ENCODE assay signal across 7 cellular contexts in genomic region chr19:31147234-31147633, GRCh38.
"Had no signal": no experiment of that assay in that cellular context is flagged by ENCODE, and none has a peak within 500 bp of the region (broad histone marks: within the 10 kb centered on the region; RNA-seq: fewer than 3 reads in every experiment).

No MANE protein-coding gene starts in this region.

- H3K4me2 ChIP-seq: GM23338 had no signal

- H3K4me3 ChIP-seq: GM23338, K562 had no signal

- ATAC-seq: K562 had no signal

- DNase-seq: H9, HCEC 1CT, HFFc6, IMR-90, KG1 had no signal

- H2AFZ ChIP-seq: GM23338 had no signal
